Comparison of ENCODE assay signal across 8 cellular contexts in genomic region chr7:51067757-51068156, GRCh38.
DNase-seq lines count a peak whose midpoint lies in the region; ATAC-seq and TF ChIP-seq lines count a peak whose summit lies in the region.

No MANE protein-coding gene starts in this region.

- peak; percentile 72 for TF ChIP-seq CTCF in DND-41 (IDR thresholded peaks at IDR 0.05; ENCODE audit: borderline replicate concordance, extremely low read depth, low read length, poor library complexity, severe bottlenecking)
- TF ChIP-seq CTCF in gastroesophageal sphincter (IDR thresholded peaks at IDR 0.05): peak; percentile 63 to 74 (median 70)
- peak; percentile 78 for TF ChIP-seq CTCF in parathyroid adenoma (IDR thresholded peaks at IDR 0.05)

- peak; percentile 51 for DNase-seq in DND-41
- DNase-seq in NCI-H526 treated with DMSO at 0.1 percent for 48 hours (lab: John Stamatoyannopoulos, UW): peak; percentile 32
- DNase-seq in activated T-cell treated with anti-CD3 and anti-CD28 coated beads, Interleukin-2, amount 50 U/mL, for 48 hours: peak; percentile 64 to 65

- H3K9ac ChIP-seq in DND-41 (ENCODE audit: low read depth, low read length): no peak overlapping the region
- H3K9ac ChIP-seq in parathyroid adenoma: no peak overlapping the region

- H3K4me3 ChIP-seq in DND-41 (ENCODE audit: low read depth in 1 of 2, low read length in 2 of 2) (no peak overlapping the region), gastroesophageal sphincter (no peak overlapping the region), parathyroid adenoma (ENCODE audit: low read depth, low read length) (no peak overlapping the region)

- peak; percentile 71 for ATAC-seq in DND-41 (ENCODE audit: insufficient read depth, low read depth)
- peak; percentile 51 for ATAC-seq in HG02798 (IDR thresholded peaks at IDR 0.05; ENCODE audit: poor library complexity, unreplicated experiment)
- peak; percentile 42 for ATAC-seq in gastroesophageal sphincter
- no peak for ATAC-seq in GM18520 (IDR thresholded peaks at IDR 0.05; ENCODE audit: unreplicated experiment)
- ATAC-seq in GM19455 (IDR thresholded peaks at IDR 0.05; ENCODE audit: unreplicated experiment): no peak

- H3K36me3 ChIP-seq in DND-41 (ENCODE audit: insufficient read depth, low read length) (no peaks in the 10 kb centered on the region), gastroesophageal sphincter (peaks cover 0 to 3% of the 10 kb centered on the region in 2 donors), parathyroid adenoma (ENCODE audit: control insufficient read depth, insufficient read depth, low read length) (no peaks in the 10 kb centered on the region)

- H3K4me1 ChIP-seq in DND-41 (ENCODE audit: insufficient read depth, low read length) (no peaks in the 10 kb centered on the region), gastroesophageal sphincter (peaks cover 3 to 47% (median 5%) of the 10 kb centered on the region in 3 donors), parathyroid adenoma (no peaks in the 10 kb centered on the region)

- H3K4me2 ChIP-seq in DND-41 (ENCODE audit: insufficient read depth, low read length) (no peak overlapping the region), parathyroid adenoma (ENCODE audit: low read length) (no peak overlapping the region)

- TF ChIP-seq POLR2A in gastroesophageal sphincter (IDR thresholded peaks at IDR 0.05): no peak

- no peaks in the 10 kb centered on the region for H4K20me1 ChIP-seq in DND-41 (ENCODE audit: insufficient read depth, low read length)

- WGBS in gastroesophageal sphincter (ENCODE audit: low coverage in 1 of 2), 2 donors: 0% methylated on average over 1 of the region's 7 CpGs; no CpG with 5 or more reads in 1 of the 2 donors

- no peaks in the 10 kb centered on the region for H3K9me3 ChIP-seq in DND-41 (ENCODE audit: insufficient read depth, low read length, severe bottlenecking)
- H3K9me3 ChIP-seq in gastroesophageal sphincter: no peaks in the 10 kb centered on the region
- H3K9me3 ChIP-seq in parathyroid adenoma (ENCODE audit: control insufficient read depth, low read length): no peaks in the 10 kb centered on the region

- H2AFZ ChIP-seq in DND-41 (ENCODE audit: low read depth, low read length) (no peak overlapping the region), parathyroid adenoma (no peak overlapping the region)

- H3K27ac ChIP-seq in DND-41 (ENCODE audit: low read length): no peak overlapping the region
- H3K27ac ChIP-seq in gastroesophageal sphincter: peak overlapping the region in 1 of 4 donors; percentile 48
- no peak overlapping the region for H3K27ac ChIP-seq in parathyroid adenoma

- H3K79me2 ChIP-seq in DND-41 (ENCODE audit: insufficient read depth, low read length): no peaks in the 10 kb centered on the region
- peaks cover 4% of the 10 kb centered on the region for H3K79me2 ChIP-seq in parathyroid adenoma

- H3K27me3 ChIP-seq in DND-41 (ENCODE audit: insufficient read depth, low read length, poor library complexity): peaks cover 6% of the 10 kb centered on the region
- H3K27me3 ChIP-seq in gastroesophageal sphincter: no peaks in the 10 kb centered on the region
- H3K27me3 ChIP-seq in parathyroid adenoma (ENCODE audit: control insufficient read depth, insufficient read depth, low read length): no peaks in the 10 kb centered on the region

- no peak for TF ChIP-seq EP300 in gastroesophageal sphincter (IDR thresholded peaks at IDR 0.05)

Comparison
In these comparisons a context has a peak if more than half of its experiments do, and no peak if none do; other contexts are left out.
1. ATAC-seq: peak in DND-41 (single experiment), HG02798 (single experiment) and gastroesophageal sphincter (single experiment); none in GM18520 (single experiment) and GM19455 (single experiment).
2. Peak in every context shown above with its lines, with median percentiles within 50 percentile points of each other: DNase-seq and CTCF ChIP-seq.